24 cellular contexts compared by ENCODE assay signal in genomic region chr12:95322335-95322734, GRCh38.
DNase-seq lines count a peak whose midpoint lies in the region; ATAC-seq and TF ChIP-seq lines count a peak whose summit lies in the region.
"Had no signal": no experiment of that assay in that cellular context is flagged by ENCODE, and none has a peak within 500 bp of the region (broad histone marks: within the 10 kb centered on the region; RNA-seq: fewer than 3 reads in every experiment).

No MANE protein-coding gene starts in this region.

- ATAC-seq in SK-N-SH treated with all-trans-retinoic acid at 6 μM for 48 hours (peak; percentile 20; the same call in 2 of the 3 replicates), HG03378 (IDR thresholded peaks at IDR 0.05; ENCODE audit: unreplicated experiment) (no peak), GM19463 (IDR thresholded peaks at IDR 0.05; ENCODE audit: unreplicated experiment) (no peak)
- ATAC-seq: activated CD4-positive, CD25-positive, alpha-beta regulatory T cell treated with anti-CD3 and anti-CD28 coated beads, Interleukin-2, amount 50 U/mL, for 24 hours; heart right ventricle; mucosa of descending colon; psoas muscle; stimulated activated naive CD8-positive, alpha-beta T cell treated with anti-CD3 and anti-CD28 coated beads, Interleukin-15, amount 100 ng/mL, for 72 hours had no signal

- H3K4me3 ChIP-seq in HFF-Myc (replicated peaks; ENCODE audit: low read depth, low read length) (no peak overlapping the region), fibroblast of villous mesenchyme (ENCODE audit: low read depth, low read length) (no peak overlapping the region)
- H3K4me3 ChIP-seq: esophagus muscularis mucosa, heart right ventricle, left ventricle myocardium inferior, mucosa of descending colon, psoas muscle, smooth muscle cell, transverse colon had no signal

- TF ChIP-seq CTCF in HFF-Myc (IDR thresholded peaks at IDR 0.05; ENCODE audit: low read depth, low read length, missing control alignments) (no peak), fibroblast of villous mesenchyme (IDR thresholded peaks at IDR 0.05; ENCODE audit: insufficient read depth, low read depth, low read length) (no peak)

- DNase-seq in HFF-Myc (ENCODE audit: extremely low read depth, low read depth) (peak; percentile 83), fibroblast of villous mesenchyme (ENCODE audit: low read depth) (peak; percentile 95), NCI-H1694 (lab: John Stamatoyannopoulos, UW) (no peak), foreskin melanocyte (no peak)
- DNase-seq: activated naive CD4-positive, alpha-beta T cell treated with anti-CD3 and anti-CD28 coated beads, Interleukin-2, amount 50 U/mL, for 16 hours; activated T-cell treated with anti-CD3 and anti-CD28 coated beads, Interleukin-2, amount 50 U/mL, for 48 hours; effector CD8-positive, alpha-beta T cell; heart right ventricle; left ventricle myocardium inferior; mucosa of descending colon; NCI-H1092; NCI-H510A treated with DMSO at 0.1 percent for 48 hours; psoas muscle; RPMI8226; stimulated activated CD4-positive, alpha-beta T cell treated with anti-CD3 and anti-CD28 coated beads, Interleukin-4, amount 100 ng/mL, for 24 hours; stimulated activated naive CD8-positive, alpha-beta T cell treated with anti-CD3 and anti-CD28 coated beads, Interleukin-15, amount 100 ng/mL, for 72 hours; T1000; transverse colon had no signal

TF ChIP-seq in SK-N-SH treated with all-trans-retinoic acid at 6 μM for 48 hours, 23 proteins besides CTCF, POLR2A, EP300 and RAD21:
- TF ChIP-seq RARB (CRISPR knock-in tag; IDR thresholded peaks at IDR 0.05) (no peak), TOX (CRISPR knock-in tag; IDR thresholded peaks at IDR 0.05; ENCODE audit: borderline replicate concordance) (no peak), BACH2 (CRISPR knock-in tag; IDR thresholded peaks at IDR 0.05; ENCODE audit: borderline replicate concordance) (no peak), SNAI2 (CRISPR knock-in tag; IDR thresholded peaks at IDR 0.05) (no peak), ZNF8 (CRISPR knock-in tag; IDR thresholded peaks at IDR 0.05) (no peak), ISL1 (CRISPR knock-in tag; IDR thresholded peaks at IDR 0.05) (no peak), ZC3H10 (CRISPR knock-in tag; IDR thresholded peaks at IDR 0.05) (no peak), TSHZ2 (CRISPR knock-in tag; IDR thresholded peaks at IDR 0.05) (no peak)
- TF ChIP-seq, protein P1, sequence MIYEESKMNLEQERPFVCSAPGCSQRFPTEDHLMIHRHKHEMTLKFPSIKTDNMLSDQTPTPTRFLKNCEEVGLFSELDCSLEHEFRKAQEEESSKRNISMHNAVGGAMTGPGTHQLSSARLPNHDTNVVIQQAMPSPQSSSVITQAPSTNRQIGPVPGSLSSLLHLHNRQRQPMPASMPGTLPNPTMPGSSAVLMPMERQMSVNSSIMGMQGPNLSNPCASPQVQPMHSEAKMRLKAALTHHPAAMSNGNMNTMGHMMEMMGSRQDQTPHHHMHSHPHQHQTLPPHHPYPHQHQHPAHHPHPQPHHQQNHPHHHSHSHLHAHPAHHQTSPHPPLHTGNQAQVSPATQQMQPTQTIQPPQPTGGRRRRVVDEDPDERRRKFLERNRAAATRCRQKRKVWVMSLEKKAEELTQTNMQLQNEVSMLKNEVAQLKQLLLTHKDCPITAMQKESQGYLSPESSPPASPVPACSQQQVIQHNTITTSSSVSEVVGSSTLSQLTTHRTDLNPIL (CRISPR knock-in tag; IDR thresholded peaks at IDR 0.05; ENCODE audit: low read depth): no peak
- TF ChIP-seq, protein P2, sequence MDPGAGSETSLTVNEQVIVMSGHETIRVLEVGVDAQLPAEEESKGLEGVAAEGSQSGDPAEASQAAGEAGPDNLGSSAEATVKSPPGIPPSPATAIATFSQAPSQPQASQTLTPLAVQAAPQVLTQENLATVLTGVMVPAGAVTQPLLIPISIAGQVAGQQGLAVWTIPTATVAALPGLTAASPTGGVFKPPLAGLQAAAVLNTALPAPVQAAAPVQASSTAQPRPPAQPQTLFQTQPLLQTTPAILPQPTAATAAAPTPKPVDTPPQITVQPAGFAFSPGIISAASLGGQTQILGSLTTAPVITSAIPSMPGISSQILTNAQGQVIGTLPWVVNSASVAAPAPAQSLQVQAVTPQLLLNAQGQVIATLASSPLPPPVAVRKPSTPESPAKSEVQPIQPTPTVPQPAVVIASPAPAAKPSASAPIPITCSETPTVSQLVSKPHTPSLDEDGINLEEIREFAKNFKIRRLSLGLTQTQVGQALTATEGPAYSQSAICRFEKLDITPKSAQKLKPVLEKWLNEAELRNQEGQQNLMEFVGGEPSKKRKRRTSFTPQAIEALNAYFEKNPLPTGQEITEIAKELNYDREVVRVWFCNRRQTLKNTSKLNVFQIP (CRISPR knock-in tag; IDR thresholded peaks at IDR 0.05; ENCODE audit: borderline replicate concordance, low read depth): no peak

Comparison
In these comparisons a context has a peak if more than half of its experiments do, and no peak if none do; other contexts are left out.
1. DNase-seq: peak in HFF-Myc (single experiment) and fibroblast of villous mesenchyme (single experiment); none in NCI-H1694 (single experiment) and foreskin melanocyte (single experiment).